In genomic region chr10:59068581-59069191, GRCh38 we compare ENCODE assay signal across 14 cellular contexts.
"Had no signal": no experiment of that assay in that cellular context is flagged by ENCODE, and none has a peak within 500 bp of the region (broad histone marks: within the 10 kb centered on the region; RNA-seq: fewer than 3 reads in every experiment).

No MANE protein-coding gene starts in this region.

- DNase-seq: activated CD4-positive, alpha-beta memory T cell treated with anti-CD3 and anti-CD28 coated beads for 36 hours; activated CD4-positive, alpha-beta T cell treated with anti-CD3 and anti-CD28 coated beads for 48 hours; activated effector memory CD4-positive, alpha-beta T cell treated with Interleukin-2 at 50 U/mL for 16 hours; activated naive CD4-positive, alpha-beta T cell treated with anti-CD3 and anti-CD28 coated beads for 36 hours; activated T-cell treated with anti-CD3 and anti-CD28 coated beads, Interleukin-2, amount 50 U/mL, for 72 hours; aorta; left colon; naive thymus-derived CD8-positive, alpha-beta T cell; retina; stimulated activated CD4-positive, alpha-beta T cell treated with anti-CD3 and anti-CD28 coated beads, Interleukin-4, amount 100 ng/mL, for 24 hours; stimulated activated naive CD8-positive, alpha-beta T cell treated with anti-CD3 and anti-CD28 coated beads, Interleukin-15, Interleukin-2, amounts not matched to agents 100 U/mL and 50 U/mL, for 24 hours; thyroid gland had no signal

- H3K27me3 ChIP-seq: thyroid gland had no signal

- ATAC-seq: activated T-cell treated with anti-CD3 and anti-CD28 coated beads, Interleukin-2, amount 50 U/mL, for 72 hours; left colon; naive thymus-derived CD8-positive, alpha-beta T cell; stimulated activated naive CD8-positive, alpha-beta T cell treated with anti-CD3 and anti-CD28 coated beads, Interleukin-15, Interleukin-2, amounts not matched to agents 100 U/mL and 50 U/mL, for 24 hours had no signal

- H3K4me1 ChIP-seq: thyroid gland had no signal

- H3K4me3 ChIP-seq: thyroid gland had no signal

- H3K27ac ChIP-seq: epithelial cell of prostate, thyroid gland had no signal

- H3K36me3 ChIP-seq: thyroid gland had no signal

- FAIRE-seq: keratinocyte had no signal

- H3K9me3 ChIP-seq: thyroid gland had no signal
